In genomic region chr12:109996483-109996853, GRCh38 we compare ENCODE assay signal across 8 cellular contexts. TPM values are rescaled to one million over a fixed set of nuclear protein-coding genes. Genes with fewer than 3 reads are reported as not detected.
A peak's percentile ranks its signal among the peaks of the same experiment; 100 is the strongest.
DNase-seq lines count a peak whose midpoint lies in the region; ATAC-seq and TF ChIP-seq lines count a peak whose summit lies in the region.

No MANE protein-coding gene starts in this region.

- WGBS in esophagus muscularis mucosa: 50% methylated on average over 2 of the region's 2 CpGs
- no CpG with 5 or more reads among the region's 2 CpGs for WGBS in trophoblast cell (ENCODE audit: extremely low coverage, insufficient coverage, insufficient read length)

- no peak overlapping the region for H3K18ac ChIP-seq in trophoblast cell (ENCODE audit: low read length)

- peak overlapping the region; percentile 70 for H4K8ac ChIP-seq in trophoblast cell (ENCODE audit: low read depth, low read length)

- no peak for TF ChIP-seq EP300 in esophagus muscularis mucosa (IDR thresholded peaks at IDR 0.05)

- peak overlapping the region; percentile 50 for H2AFZ ChIP-seq in trophoblast cell (ENCODE audit: insufficient read depth, low read length, poor library complexity)

- no peak for DNase-seq in SJCRH30
- DNase-seq in esophagus muscularis mucosa (ENCODE audit: extremely low spot score): no peak
- no peak for DNase-seq in trophoblast cell
- no peak for DNase-seq in NCI-H187 treated with DMSO at 0.1 percent for 48 hours (lab: John Stamatoyannopoulos, UW)
- DNase-seq in stimulated activated CD4-positive, alpha-beta T cell treated with anti-CD3 and anti-CD28 coated beads, Interleukin-12 subunit alpha, Interleukin-12 subunit beta, amount 100 ng/mL, for 4 hours: no peak
- DNase-seq in GM19240 (ENCODE audit: insufficient read length, low spot score): no peak
- no peak for DNase-seq in left lobe of liver (ENCODE audit: low spot score)

- H3K27me3 ChIP-seq in DOHH2 (ENCODE audit: control insufficient read depth, low read length) (no peaks in the 10 kb centered on the region), SJCRH30 (no peaks in the 10 kb centered on the region), esophagus muscularis mucosa (no peaks in the 10 kb centered on the region), trophoblast cell (ENCODE audit: insufficient read depth, low read length) (no peaks in the 10 kb centered on the region)

- TF ChIP-seq POLR2A in esophagus muscularis mucosa (IDR thresholded peaks at IDR 0.05; ENCODE audit: low read depth): no peak

- H4K12ac ChIP-seq in trophoblast cell (ENCODE audit: low read depth, low read length): no peak overlapping the region

- no peak overlapping the region for H3K23ac ChIP-seq in trophoblast cell (ENCODE audit: low read length)

- no peak for ATAC-seq in left lobe of liver

- H3K9me2 ChIP-seq in DOHH2 (replicated peaks; ENCODE audit: control insufficient read depth, low read length): no peaks in the 10 kb centered on the region

- H3K9ac ChIP-seq in trophoblast cell (ENCODE audit: low read length): no peak overlapping the region

- H2BK5ac ChIP-seq in trophoblast cell (ENCODE audit: low read depth, low read length, poor library complexity): no peak overlapping the region

- no peak overlapping the region for H4K91ac ChIP-seq in trophoblast cell (ENCODE audit: low read depth, low read length)

- no peak overlapping the region for H2BK12ac ChIP-seq in trophoblast cell (ENCODE audit: low read length)

- H4K20me1 ChIP-seq in DOHH2 (ENCODE audit: control insufficient read depth, insufficient read depth, low read depth, low read length): peaks cover 12% of the 10 kb centered on the region

- H3K4me2 ChIP-seq in DOHH2 (ENCODE audit: low read length): peak overlapping the region; percentile 85
- peak overlapping the region; percentile 77 for H3K4me2 ChIP-seq in trophoblast cell (ENCODE audit: low read length)

- peaks cover 8% of the 10 kb centered on the region for H3K79me1 ChIP-seq in trophoblast cell (ENCODE audit: low read length)

- peaks cover 84% of the 10 kb centered on the region for H3K79me2 ChIP-seq in DOHH2 (ENCODE audit: control insufficient read depth, low read length)
- H3K79me2 ChIP-seq in trophoblast cell (ENCODE audit: control insufficient read depth, insufficient read depth, low read length, poor library complexity): peaks cover 8% of the 10 kb centered on the region

- TF ChIP-seq CTCF in DOHH2 (IDR thresholded peaks at IDR 0.05; ENCODE audit: low read depth, low read length, poor library complexity, severe bottlenecking): no peak
- no peak for TF ChIP-seq CTCF in esophagus muscularis mucosa (IDR thresholded peaks at IDR 0.05)

- H3K4me1 ChIP-seq in DOHH2 (ENCODE audit: control insufficient read depth, low read length) (peaks cover 61% of the 10 kb centered on the region), SJCRH30 (peaks cover 24% of the 10 kb centered on the region), esophagus muscularis mucosa (peaks cover 38 to 64% (median 62%) of the 10 kb centered on the region in 4 donors), trophoblast cell (ENCODE audit: control insufficient read depth in 1 of 2, insufficient read depth in 2 of 2, low read length in 2 of 2) (peaks cover 0 to 4% of the 10 kb centered on the region in 2 experiments)

- no peak overlapping the region for H3K4ac ChIP-seq in trophoblast cell (ENCODE audit: low read depth, low read length)

- H2AK5ac ChIP-seq in trophoblast cell (ENCODE audit: low read length): no peak overlapping the region

- H3K14ac ChIP-seq in trophoblast cell (ENCODE audit: low read length): no peak overlapping the region

- H3K27ac ChIP-seq in DOHH2 (ENCODE audit: low read depth, low read length) (peak overlapping the region; percentile 96), SJCRH30 (peak overlapping the region; percentile 99), esophagus muscularis mucosa (replicated peaks in 1 of 4) (peak overlapping the region; percentile 81 to 89 (median 84)), trophoblast cell (ENCODE audit: low read depth, low read length) (no peak overlapping the region)

- H3K4me3 ChIP-seq in DOHH2 (ENCODE audit: low read length): peak overlapping the region; percentile 99
- H3K4me3 ChIP-seq in SJCRH30: peak overlapping the region; percentile 80
- H3K4me3 ChIP-seq in esophagus muscularis mucosa: peak overlapping the region; percentile 79 to 99 (median 94)
- H3K4me3 ChIP-seq in trophoblast cell (ENCODE audit: low read depth, low read length): no peak overlapping the region

- intact Hi-C loops in esophagus muscularis mucosa (cut with DNase I): loop anchor here (5.0 kb wide), 1 partner anchor 44 kb away; no protein-coding TSS in a partner anchor

- H2BK120ac ChIP-seq in trophoblast cell (ENCODE audit: insufficient read depth, low read length, poor library complexity): no peak overlapping the region

- peaks cover 56% of the 10 kb centered on the region for H3K36me3 ChIP-seq in DOHH2 (ENCODE audit: control insufficient read depth, low read length)
- H3K36me3 ChIP-seq in SJCRH30: no peaks in the 10 kb centered on the region; the same call in 1 of the 2 replicates
- H3K36me3 ChIP-seq in esophagus muscularis mucosa: peaks cover 0 to 3% (median 0%) of the 10 kb centered on the region in 4 donors
- H3K36me3 ChIP-seq in trophoblast cell (ENCODE audit: control insufficient read depth in 1 of 2, insufficient read depth in 2 of 2, low read length in 2 of 2): peaks cover 1 to 2% of the 10 kb centered on the region in 2 experiments

- H3F3A ChIP-seq in DOHH2 (ENCODE audit: control insufficient read depth, insufficient read depth): peaks cover 35% of the 10 kb centered on the region

- H3K9me3 ChIP-seq in DOHH2 (ENCODE audit: control insufficient read depth, insufficient read depth, low read length): no peaks in the 10 kb centered on the region
- no peaks in the 10 kb centered on the region for H3K9me3 ChIP-seq in SJCRH30 (replicated peaks)
- no peaks in the 10 kb centered on the region for H3K9me3 ChIP-seq in esophagus muscularis mucosa
- no peaks in the 10 kb centered on the region for H3K9me3 ChIP-seq in trophoblast cell (ENCODE audit: insufficient read depth, low read depth, low read length)

RNA-seq across cellular contexts. Expression of gene GIT2, which starts 0.3 kb away (rescaled TPM):
- total RNA-seq in SJCRH30 (2014; rRNA removed; shearing (Covaris generic)): 31.4 and 38.0 TPM in 2 replicates
- total RNA-seq in esophagus muscularis mucosa (10 to 100 TPM; 28.7 to 46.5 (median 36.2) TPM), left lobe of liver (15.5 TPM)
- 13.6 and 15.0 TPM in 2 replicates for polyA plus RNA-seq in trophoblast cell (2013)

RNA-seq across cellular contexts. Expression of gene ANKRD13A, which starts 2.8 kb away (rescaled TPM):
- total RNA-seq in SJCRH30 (2014; rRNA removed; shearing (Covaris generic)): 32.7 and 37.4 TPM in 2 replicates
- total RNA-seq in esophagus muscularis mucosa: 100 to 1,000 TPM in 2 of 4 donors, 10 to 100 TPM in 2; 91.3 to 165 (median 124) TPM
- polyA plus RNA-seq in trophoblast cell (2013): 20.1 TPM in 2 replicates
- 16.6 TPM for total RNA-seq in left lobe of liver

RNA-seq across cellular contexts. Expression of gene C12orf76, which starts 51.9 kb away (rescaled TPM):
- 12.3 and 13.1 TPM in 2 replicates for total RNA-seq in SJCRH30 (2014; rRNA removed; shearing (Covaris generic))
- total RNA-seq in esophagus muscularis mucosa: 10 to 100 TPM; 13.6 to 14.7 (median 13.9) TPM
- 7.9 and 8.3 TPM in 2 replicates for polyA plus RNA-seq in trophoblast cell (2013)
- 6.7 TPM for total RNA-seq in left lobe of liver
